ENCODE assay signal across 16 cellular contexts in the genomic region with DNA sequence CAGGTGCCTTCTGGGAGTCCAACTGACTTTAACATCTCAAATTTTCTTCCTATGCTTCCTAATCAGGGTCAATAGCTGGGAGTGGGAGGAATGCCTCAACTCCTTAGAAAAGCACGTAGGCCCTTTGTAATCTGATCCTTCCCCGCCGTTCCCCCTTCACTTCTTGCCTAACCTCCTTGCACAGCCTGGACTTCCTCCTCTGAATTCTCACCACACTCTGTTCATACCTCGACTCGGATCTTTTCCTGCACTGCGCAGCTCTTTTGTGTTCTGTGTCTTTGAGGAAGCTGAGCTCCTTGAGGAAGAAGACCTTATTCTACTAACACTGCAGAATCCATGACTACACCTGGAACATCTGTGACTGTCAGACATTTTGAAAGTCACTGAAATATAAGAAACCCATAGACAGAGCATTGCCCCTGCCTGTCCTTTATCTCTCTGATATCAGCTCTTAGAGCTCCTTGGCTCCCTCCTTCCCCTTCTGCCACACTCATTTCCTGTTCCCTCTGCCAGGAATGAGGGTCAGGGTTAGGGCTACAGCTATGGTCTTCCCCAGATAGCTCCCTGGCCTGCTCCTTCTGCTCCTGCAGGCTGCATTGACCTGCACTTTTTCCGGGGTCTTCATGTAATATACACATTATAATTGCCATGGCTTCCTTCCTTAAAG.
DNase-seq lines count a peak whose midpoint lies in the region; ATAC-seq, FAIRE-seq and TF ChIP-seq lines count a peak whose summit lies in the region.
"Had no signal": no experiment of that assay in that cellular context is flagged by ENCODE, and none has a peak within 500 bp of the region (broad histone marks: within the 10 kb centered on the region; RNA-seq: fewer than 3 reads in every experiment).

No MANE protein-coding gene starts in this region.

- no peak for TF ChIP-seq POLR2A in endothelial cell of umbilical vein (IDR thresholded peaks at IDR 0.05; ENCODE audit: low read depth, low read length)

- no peaks in the 10 kb centered on the region for H3K4me1 Mint-ChIP-seq in osteocyte (ENCODE audit: unreplicated experiment)

- H3K9me1 ChIP-seq in endothelial cell of umbilical vein (replicated peaks; ENCODE audit: control insufficient read depth, extremely low read depth, insufficient read depth, low read length), result no peaks in the 10 kb centered on the region

- no peaks in the 10 kb centered on the region for H3K27me3 Mint-ChIP-seq in osteocyte (ENCODE audit: unreplicated experiment)

- no peaks in the 10 kb centered on the region for H3K9me2 ChIP-seq in GM23248 (ENCODE audit: insufficient read depth)

- DNase-seq in EH (ENCODE audit: low read depth) (peak; percentile 25), SKM-1 (lab: John Stamatoyannopoulos, UW; ENCODE audit: unreplicated experiment) (peak; percentile 66), endothelial cell of umbilical vein (ENCODE audit: low read depth, low spot score) (peak; percentile 36), GM23248 (no peak), osteocyte (ENCODE audit: extremely low spot score, unreplicated experiment) (no peak), globus pallidus (ENCODE audit: low spot score) (no peak)
- DNase-seq: COR-L47, GDM1, NCI-H2029, NCI-H2171 treated with DMSO at 0.1 percent for 48 hours, NCI-H774, PC-9 had no signal

- H3K4me2 ChIP-seq in endothelial cell of umbilical vein (ENCODE audit: insufficient read depth, low read length) (peak overlapping the region; percentile 1), GM23248 (ENCODE audit: unreplicated experiment) (no peak overlapping the region)
- H3K4me2 ChIP-seq: PC-9 had no signal

- no peaks in the 10 kb centered on the region for H3K79me2 ChIP-seq in endothelial cell of umbilical vein (ENCODE audit: control insufficient read depth, insufficient read depth, low read length)
- H3K79me2 ChIP-seq in GM23248 (ENCODE audit: insufficient read depth), result no peaks in the 10 kb centered on the region

- no peaks in the 10 kb centered on the region for H3K36me3 ChIP-seq in endothelial cell of umbilical vein (ENCODE audit: control insufficient read depth in 2 of 2, extremely low read depth in 1 of 2, insufficient read depth in 2 of 2, low read length in 2 of 2)
- H3K36me3 ChIP-seq in mesodermal cell (ENCODE audit: control insufficient read depth, insufficient read depth, low read length), result no peaks in the 10 kb centered on the region
- H3K36me3 ChIP-seq in GM23248 (ENCODE audit: low read depth), result no peaks in the 10 kb centered on the region

- peaks cover 8% of the 10 kb centered on the region; the same call in 1 of the 2 replicates for H3F3A ChIP-seq in GM23248 (ENCODE audit: insufficient read depth)

- H3K9ac ChIP-seq in endothelial cell of umbilical vein (replicated peaks; ENCODE audit: extremely low read depth, insufficient read depth, low read length) (no peak overlapping the region), GM23248 (no peak overlapping the region)

- H3K27ac Mint-ChIP-seq in osteocyte (ENCODE audit: unreplicated experiment), result no peak overlapping the region

- H3K4me3 ChIP-seq in endothelial cell of umbilical vein (replicated peaks in 1 of 3; ENCODE audit: insufficient read depth in 1 of 3, low read depth in 1 of 3, low read length in 3 of 3) (no peak overlapping the region), mesodermal cell (ENCODE audit: extremely low read depth, insufficient read depth, low read length, poor library complexity, severe bottlenecking) (no peak overlapping the region), GM23248 (no peak overlapping the region)
- H3K4me3 ChIP-seq: PC-9 had no signal

- H3K27me3 ChIP-seq in endothelial cell of umbilical vein (ENCODE audit: control insufficient read depth in 2 of 2, insufficient read depth in 2 of 2, low read length in 2 of 2) (no peaks in the 10 kb centered on the region), GM23248 (replicated peaks; ENCODE audit: insufficient read depth) (no peaks in the 10 kb centered on the region)

- H4K20me1 ChIP-seq in endothelial cell of umbilical vein (replicated peaks; ENCODE audit: control insufficient read depth, extremely low read depth, insufficient read depth, low read length) (no peaks in the 10 kb centered on the region), GM23248 (ENCODE audit: insufficient read depth) (no peaks in the 10 kb centered on the region)

- dilution Hi-C loops in endothelial cell of umbilical vein (cut with MboI; ENCODE audit: extremely low pct_ligation_motif_present, low sequenced_read_pairs), result no loop called here

- WGBS in mesodermal cell (ENCODE audit: insufficient coverage in 2 of 2), 2 experiments, result 70 to 85% methylated on average over 4 to 6 of the region's 7 CpGs
- WGBS in GM23248 (ENCODE audit: low coverage in 1 of 2, low lambda C conversion rate in 2 of 2, missing lambda C conversion rate in 2 of 2), 2 experiments, result 89 to 95% methylated on average over 7 of the region's 7 CpGs

- CTCF ChIA-PET in endothelial cell of umbilical vein (lab: Charles Lee), result interaction anchor here (0.8 to 1.3 kb wide), 6 partner anchors 8 to 122 kb away, joined by 3 to 6 read pairs (median 4); no protein-coding TSS in a partner anchor

- POLR2A ChIA-PET in endothelial cell of umbilical vein (lab: Charles Lee), result interaction anchor here (0.6 kb wide), 1 partner anchor 53 kb away, joined by 9 read pairs; no protein-coding TSS in a partner anchor

- H3K9me3 Mint-ChIP-seq in osteocyte (ENCODE audit: unreplicated experiment), result no peaks in the 10 kb centered on the region

- H3K4me3 Mint-ChIP-seq in osteocyte (ENCODE audit: unreplicated experiment), result no peak overlapping the region

- H3K4me1 ChIP-seq in endothelial cell of umbilical vein (ENCODE audit: control insufficient read depth, extremely low read depth, insufficient read depth, low read length) (peaks cover 11% of the 10 kb centered on the region), mesodermal cell (ENCODE audit: control insufficient read depth, insufficient read depth, low read length, poor library complexity, severe bottlenecking) (peaks cover 11% of the 10 kb centered on the region), GM23248 (ENCODE audit: insufficient read depth) (peaks cover 6% of the 10 kb centered on the region)

- BruUV-seq in endothelial cell of umbilical vein (replicated peaks; lab: Mats Ljungman, UMichigan), result no TSS peak

- intact Hi-C loops in endothelial cell of umbilical vein (cut with micrococcal nuclease), result loop anchor here (10.0 kb wide), 1 partner anchor 244 kb away; no protein-coding TSS in a partner anchor

- in situ Hi-C loops in GM23248 (cut with MboI), result no loop called here

- H2AFZ ChIP-seq in endothelial cell of umbilical vein (ENCODE audit: low read depth, low read length) (no peak overlapping the region), GM23248 (no peak overlapping the region)
- H2AFZ ChIP-seq: PC-9 had no signal

- H3K9me3 ChIP-seq in endothelial cell of umbilical vein (replicated peaks; ENCODE audit: control insufficient read depth, insufficient read depth, low read length) (no peaks in the 10 kb centered on the region), mesodermal cell (ENCODE audit: control insufficient read depth, low read length) (no peaks in the 10 kb centered on the region), GM23248 (ENCODE audit: low read depth) (no peaks in the 10 kb centered on the region)

- no peak overlapping the region for H3K27ac ChIP-seq in endothelial cell of umbilical vein (ENCODE audit: insufficient read depth, low read depth, low read length)
- peak overlapping the region; percentile 57 for H3K27ac ChIP-seq in mesodermal cell (ENCODE audit: low read depth, low read length, severe bottlenecking)
- H3K27ac ChIP-seq in GM23248, result no peak overlapping the region
- H3K27ac ChIP-seq: C4-2B, PC-9 had no signal

- TF ChIP-seq CTCF in endothelial cell of umbilical vein (IDR thresholded peaks at IDR 0.05; ENCODE audit: extremely low read depth in 1 of 2, insufficient read depth in 1 of 2, low read depth in 1 of 2, low read length in 2 of 2) (no peak), osteocyte (IDR thresholded peaks at IDR 0.05) (no peak)

- no peak for ATAC-seq in GM18867 (IDR thresholded peaks at IDR 0.05; ENCODE audit: unreplicated experiment)
- ATAC-seq: HepG2 had no signal

- peak; percentile 78 for FAIRE-seq in endothelial cell of umbilical vein (lab: Jason Lieb, UNC)
- FAIRE-seq: HepG2 had no signal

- no peaks in the 10 kb centered on the region for H3K36me3 Mint-ChIP-seq in osteocyte (ENCODE audit: unreplicated experiment)

TF ChIP-seq in endothelial cell of umbilical vein, 7 proteins besides CTCF, POLR2A, EP300 and RAD21:
- TF ChIP-seq GATA2 (IDR thresholded peaks at IDR 0.05; ENCODE audit: insufficient read depth, insufficient read length, low read depth, low read length), result peak; percentile 88
- TF ChIP-seq FOS (IDR thresholded peaks at IDR 0.05; ENCODE audit: borderline replicate concordance, insufficient read depth, low read length), result no peak

Comparison
In these comparisons a context has a peak if more than half of its experiments do, and no peak if none do; other contexts are left out.
1. DNase-seq: peak in EH (single experiment), SKM-1 (single experiment) and endothelial cell of umbilical vein (single experiment); none in GM23248 (single experiment), osteocyte (single experiment) and globus pallidus (single experiment).